Comparison of ENCODE assay signal across 6 cellular contexts in genomic region chr19:18278521-18279265, GRCh38. TPM values are rescaled to one million over a fixed set of nuclear protein-coding genes. Genes with fewer than 3 reads are reported as not detected.
DNase-seq lines count a peak whose midpoint lies in the region; ATAC-seq and TF ChIP-seq lines count a peak whose summit lies in the region.

No MANE protein-coding gene starts in this region.

- H3K4me3 ChIP-seq in HL-60 (replicated peaks; ENCODE audit: insufficient read depth, low read length) = peak overlapping the region; percentile 73
- peak overlapping the region; percentile 100 for H3K4me3 ChIP-seq in lower leg skin (ENCODE audit: low read depth, poor library complexity, severe bottlenecking)

- TF ChIP-seq CTCF in HL-60 (IDR thresholded peaks at IDR 0.05; ENCODE audit: insufficient read depth, low read length) (no peak), lower leg skin (IDR thresholded peaks at IDR 0.05) (no peak)

- H3K4me3 Mint-ChIP-seq in activated T-helper 2 cell treated with anti-CD3 and anti-CD28 coated beads, Interferon-gamma antibody, Interleukin-2, Interleukin-4, amounts not matched to agents 10 μg/mL and 5 μg/mL and 100 μg/mL, durations not matched to agents 14 hours and 24 hours and 36 hours (ENCODE audit: low read depth) = peak overlapping the region; percentile 92

- 57 to 66% methylated on average over 10 of the region's 10 CpGs for WGBS in lower leg skin, 2 donors

- no peaks in the 10 kb centered on the region for H3K27me3 ChIP-seq in HL-60 (ENCODE audit: insufficient read depth, poor library complexity, severe bottlenecking)

- peaks cover 57% of the 10 kb centered on the region for H3K36me3 Mint-ChIP-seq in activated T-helper 2 cell treated with anti-CD3 and anti-CD28 coated beads, Interferon-gamma antibody, Interleukin-2, Interleukin-4, amounts not matched to agents 10 μg/mL and 5 μg/mL and 100 μg/mL, durations not matched to agents 14 hours and 24 hours and 36 hours (ENCODE audit: low read depth)

- peaks cover 29% of the 10 kb centered on the region for H3K4me1 Mint-ChIP-seq in activated T-helper 2 cell treated with anti-CD3 and anti-CD28 coated beads, Interferon-gamma antibody, Interleukin-2, Interleukin-4, amounts not matched to agents 10 μg/mL and 5 μg/mL and 100 μg/mL, durations not matched to agents 14 hours and 24 hours and 36 hours (ENCODE audit: low read depth)

- intact Hi-C loops in activated T-helper 2 cell treated with anti-CD3 and anti-CD28 coated beads, Interferon-gamma antibody, Interleukin-2, Interleukin-4, amounts not matched to agents 10 μg/mL and 5 μg/mL and 100 μg/mL, durations not matched to agents 14 hours and 24 hours and 36 hours (cut with micrococcal nuclease) = loop anchor here (1.0 to 5.0 kb wide), 5 partner anchors 14 to 134 kb away; partner anchors contain the start of gene LSM4
- intact Hi-C loops in lower leg skin (cut with DNase I; ENCODE audit: low total_unique reads) = no loop called here

- peak overlapping the region; percentile 73 for H3K27ac Mint-ChIP-seq in activated T-helper 2 cell treated with anti-CD3 and anti-CD28 coated beads, Interferon-gamma antibody, Interleukin-2, Interleukin-4, amounts not matched to agents 10 μg/mL and 5 μg/mL and 100 μg/mL, durations not matched to agents 14 hours and 24 hours and 36 hours

- no peak for TF ChIP-seq POLR2A in lower leg skin (IDR thresholded peaks at IDR 0.05)

- DNase-seq in HL-60 (ENCODE audit: low read depth in 1 of 2, low spot score in 1 of 2) (peak; percentile 30 to 37), lower leg skin (ENCODE audit: low spot score in 2 of 2) (no peak), hepatic stellate cell (ENCODE audit: low spot score) (no peak), DMS153 treated with DMSO at 0.1 percent for 48 hours (lab: John Stamatoyannopoulos, UW; ENCODE audit: unreplicated experiment) (no peak)
- peak; percentile 57 for DNase-seq in activated T-helper 2 cell treated with anti-CD3 and anti-CD28 coated beads, Interferon-gamma antibody, Interleukin-2, Interleukin-4, amounts not matched to agents 10 μg/mL and 5 μg/mL and 100 μg/mL, durations not matched to agents 14 hours and 24 hours and 36 hours (ENCODE audit: low spot score)

- no peaks in the 10 kb centered on the region for H3K27me3 Mint-ChIP-seq in activated T-helper 2 cell treated with anti-CD3 and anti-CD28 coated beads, Interferon-gamma antibody, Interleukin-2, Interleukin-4, amounts not matched to agents 10 μg/mL and 5 μg/mL and 100 μg/mL, durations not matched to agents 14 hours and 24 hours and 36 hours (ENCODE audit: low read depth)

- H3K27ac ChIP-seq in HL-60 (replicated peaks) = peak overlapping the region; percentile 96

- H3K9me3 Mint-ChIP-seq in activated T-helper 2 cell treated with anti-CD3 and anti-CD28 coated beads, Interferon-gamma antibody, Interleukin-2, Interleukin-4, amounts not matched to agents 10 μg/mL and 5 μg/mL and 100 μg/mL, durations not matched to agents 14 hours and 24 hours and 36 hours = no peaks in the 10 kb centered on the region

- ATAC-seq in HG03521 (IDR thresholded peaks at IDR 0.05; ENCODE audit: unreplicated experiment) = no peak

RNA-seq across cellular contexts. Expression of gene JUND, which starts 2.7 kb away (rescaled TPM):
- 462 and 464 TPM in 2 replicates for total RNA-seq in activated T-helper 2 cell treated with anti-CD3 and anti-CD28 coated beads, Interferon-gamma antibody, Interleukin-2, Interleukin-4, amounts not matched to agents 10 μg/mL and 5 μg/mL and 100 μg/mL, durations not matched to agents 14 hours and 24 hours and 36 hours
- 100 to 1,000 TPM; 337 to 886 (median 413) TPM for total RNA-seq in lower leg skin

RNA-seq across cellular contexts. Expression of gene IQCN, which starts 4.4 kb away (rescaled TPM):
- total RNA-seq in activated T-helper 2 cell treated with anti-CD3 and anti-CD28 coated beads, Interferon-gamma antibody, Interleukin-2, Interleukin-4, amounts not matched to agents 10 μg/mL and 5 μg/mL and 100 μg/mL, durations not matched to agents 14 hours and 24 hours and 36 hours = 2.9 and 3.3 TPM in 2 replicates
- total RNA-seq in lower leg skin = 1 to 10 TPM in 3 of 4 donors, under 1 TPM in 1; 0.97 to 5.9 (median 3.1) TPM

RNA-seq across cellular contexts. Expression of gene LSM4, which starts 44.2 kb away (rescaled TPM):
- 198 and 208 TPM in 2 replicates for total RNA-seq in activated T-helper 2 cell treated with anti-CD3 and anti-CD28 coated beads, Interferon-gamma antibody, Interleukin-2, Interleukin-4, amounts not matched to agents 10 μg/mL and 5 μg/mL and 100 μg/mL, durations not matched to agents 14 hours and 24 hours and 36 hours
- 100 to 1,000 TPM in 2 of 4 donors, 10 to 100 TPM in 2; 59.7 to 149 (median 105) TPM for total RNA-seq in lower leg skin

RNA-seq across cellular contexts. Expression of gene PDE4C, which starts 52.5 kb away (rescaled TPM):
- 0.14 TPM in 2 replicates for total RNA-seq in activated T-helper 2 cell treated with anti-CD3 and anti-CD28 coated beads, Interferon-gamma antibody, Interleukin-2, Interleukin-4, amounts not matched to agents 10 μg/mL and 5 μg/mL and 100 μg/mL, durations not matched to agents 14 hours and 24 hours and 36 hours
- under 1 TPM in 1 of 4 donors, not detected in 3; 0.29 TPM for total RNA-seq in lower leg skin

Comparison
In these comparisons a context has a peak if more than half of its experiments do, and no peak if none do; other contexts are left out.
1. DNase-seq: peak in HL-60 (2 of 2) and activated T-helper 2 cell treated with anti-CD3 and anti-CD28 coated beads, Interferon-gamma antibody, Interleukin-2, Interleukin-4, amounts not matched to agents 10 μg/mL and 5 μg/mL and 100 μg/mL, durations not matched to agents 14 hours and 24 hours and 36 hours (single experiment); none in lower leg skin (0 of 2), hepatic stellate cell (single experiment) and DMS153 treated with DMSO at 0.1 percent for 48 hours (single experiment).